ENCODE assay signal across 26 cellular contexts in genomic region chr10:121185816-121186215, GRCh38.
"Had no signal": no experiment of that assay in that cellular context is flagged by ENCODE, and none has a peak within 500 bp of the region (broad histone marks: within the 10 kb centered on the region; RNA-seq: fewer than 3 reads in every experiment).

No MANE protein-coding gene starts in this region.

- H3K4me3 ChIP-seq: K562, SK-N-MC had no signal

- H3K4me1 Mint-ChIP-seq: activated CD4-positive, alpha-beta memory T cell treated with anti-CD3 and anti-CD28 coated beads, Interleukin-2, amount 10 ng/mL, durations not matched to agents 7 days and 5 days; activated CD4-positive, alpha-beta T cell treated with anti-CD3 and anti-CD28 coated beads for 36 hours; activated naive CD4-positive, alpha-beta T cell treated with anti-CD3 and anti-CD28 coated beads, Interleukin-2, amount 10 ng/mL, durations not matched to agents 7 days and 5 days; activated naive CD8-positive, alpha-beta T cell treated with anti-CD3 and anti-CD28 coated beads for 36 hours had no signal

- H3K9me3 Mint-ChIP-seq: activated CD4-positive, alpha-beta memory T cell treated with anti-CD3 and anti-CD28 coated beads, Interleukin-2, amount 10 ng/mL, durations not matched to agents 7 days and 5 days; activated T-helper 2 cell treated with anti-CD3 and anti-CD28 coated beads, Interferon-gamma antibody, Interleukin-2, Interleukin-4, amounts not matched to agents 10 μg/mL and 5 μg/mL and 100 μg/mL, durations not matched to agents 14 hours and 24 hours and 36 hours had no signal

- H3K27me3 Mint-ChIP-seq: activated CD4-positive, alpha-beta memory T cell treated with anti-CD3 and anti-CD28 coated beads, Interleukin-2, amount 10 ng/mL, durations not matched to agents 7 days and 5 days; activated CD4-positive, alpha-beta T cell treated with anti-CD3 and anti-CD28 coated beads for 36 hours; activated naive CD4-positive, alpha-beta T cell treated with anti-CD3 and anti-CD28 coated beads, Interleukin-2, amount 10 ng/mL, durations not matched to agents 7 days and 5 days had no signal

- H3K27ac ChIP-seq: SK-N-MC, WERI-Rb-1 had no signal

- ATAC-seq: activated CD4-positive, alpha-beta T cell treated with anti-CD3 and anti-CD28 coated beads for 36 hours; K562; Panc1; Right ventricle myocardium inferior had no signal

- DNase-seq: activated CD4-positive, alpha-beta memory T cell treated with anti-CD3 and anti-CD28 coated beads, Interleukin-2, amount 10 ng/mL, durations not matched to agents 7 days and 5 days; activated CD4-positive, alpha-beta T cell treated with anti-CD3 and anti-CD28 coated beads for 36 hours; activated CD4-positive, alpha-beta T cell treated with anti-CD3 and anti-CD28 coated beads, Interleukin-2, amount 50 U/mL, for 1 hour; activated gamma-delta T cell treated with Interleukin-2 at 50 U/mL for 16 hours; activated naive CD4-positive, alpha-beta T cell treated with anti-CD3 and anti-CD28 coated beads, Interleukin-2, amount 10 ng/mL, durations not matched to agents 7 days and 5 days; activated naive CD8-positive, alpha-beta T cell treated with anti-CD3 and anti-CD28 coated beads for 36 hours; activated T-cell treated with anti-CD3 and anti-CD28 coated beads for 4 hours; activated T-cell treated with anti-CD3 and anti-CD28 coated beads, Interleukin-2, amount 50 U/mL, for 48 hours; Karpas-422; MM.1S; NCI-H1105; NCI-H1436; NCI-H187; NCI-H2081; NCI-H510A treated with DMSO at 0.1 percent for 48 hours; NCI-H69; NK-92 treated with Interleukin-12 subunit alpha and Interleukin-12 subunit beta, amount 100 ng/mL, for 24 hours; OCI-M1; RPMI8226; T-helper 1 cell; WERI-Rb-1 had no signal

- FAIRE-seq: K562 had no signal

- H3K36me3 ChIP-seq: WERI-Rb-1 had no signal

- H3K36me3 Mint-ChIP-seq: activated naive CD4-positive, alpha-beta T cell treated with anti-CD3 and anti-CD28 coated beads, Interleukin-2, amount 10 ng/mL, durations not matched to agents 7 days and 5 days; activated naive CD8-positive, alpha-beta T cell treated with anti-CD3 and anti-CD28 coated beads for 36 hours had no signal

- H3K27ac Mint-ChIP-seq: activated CD4-positive, alpha-beta memory T cell treated with anti-CD3 and anti-CD28 coated beads, Interleukin-2, amount 10 ng/mL, durations not matched to agents 7 days and 5 days; activated CD4-positive, alpha-beta T cell treated with anti-CD3 and anti-CD28 coated beads for 36 hours; activated naive CD4-positive, alpha-beta T cell treated with anti-CD3 and anti-CD28 coated beads, Interleukin-2, amount 10 ng/mL, durations not matched to agents 7 days and 5 days; activated naive CD8-positive, alpha-beta T cell treated with anti-CD3 and anti-CD28 coated beads for 36 hours; activated T-helper 2 cell treated with anti-CD3 and anti-CD28 coated beads, Interferon-gamma antibody, Interleukin-2, Interleukin-4, amounts not matched to agents 10 μg/mL and 5 μg/mL and 100 μg/mL, durations not matched to agents 14 hours and 24 hours and 36 hours had no signal

- H3K4me3 Mint-ChIP-seq: activated CD4-positive, alpha-beta memory T cell treated with anti-CD3 and anti-CD28 coated beads, Interleukin-2, amount 10 ng/mL, durations not matched to agents 7 days and 5 days; activated CD4-positive, alpha-beta T cell treated with anti-CD3 and anti-CD28 coated beads for 36 hours; activated naive CD4-positive, alpha-beta T cell treated with anti-CD3 and anti-CD28 coated beads, Interleukin-2, amount 10 ng/mL, durations not matched to agents 7 days and 5 days; activated naive CD8-positive, alpha-beta T cell treated with anti-CD3 and anti-CD28 coated beads for 36 hours had no signal
